ENCODE assay signal across 14 cellular contexts in genomic region chr11:12606597-12606996, GRCh38.
DNase-seq lines count a peak whose midpoint lies in the region; ATAC-seq and TF ChIP-seq lines count a peak whose summit lies in the region.
"Had no signal": no experiment of that assay in that cellular context is flagged by ENCODE, and none has a peak within 500 bp of the region (broad histone marks: within the 10 kb centered on the region; RNA-seq: fewer than 3 reads in every experiment).

No MANE protein-coding gene starts in this region.

- H3K56ac ChIP-seq in mesendoderm (ENCODE audit: low read length), result no peak overlapping the region

- no peaks in the 10 kb centered on the region for H3K79me1 ChIP-seq in mesendoderm (ENCODE audit: low read length)

- TF ChIP-seq CTCF in epithelial cell of esophagus (IDR thresholded peaks at IDR 0.05; ENCODE audit: insufficient read depth, low read depth, low read length, missing control alignments) (no peak), breast epithelium (IDR thresholded peaks at IDR 0.05) (no peak)

- peak; percentile 38 for DNase-seq in AG08396 (ENCODE audit: low spot score)
- DNase-seq in M059J (ENCODE audit: low read depth), result peak; percentile 76
- DNase-seq in epithelial cell of esophagus (ENCODE audit: low read depth), result peak; percentile 17
- DNase-seq in mesendoderm, result peak; percentile 46
- no peak for DNase-seq in NCI-H187 (lab: John Stamatoyannopoulos, UW)
- DNase-seq in NCI-H2196 (lab: John Stamatoyannopoulos, UW; ENCODE audit: unreplicated experiment), result no peak
- DNase-seq in breast epithelium (ENCODE audit: low spot score in 2 of 2), result no peak
- DNase-seq: activated effector memory CD4-positive, alpha-beta T cell treated with anti-CD3 and anti-CD28 coated beads, Interleukin-2, amount 50 U/mL, for 16 hours; BE2C; NCI-H1092 treated with DMSO at 0.1 percent for 48 hours; substantia nigra had no signal

- H2BK120ac ChIP-seq in mesendoderm (ENCODE audit: low read depth, low read length), result no peak overlapping the region

- H3K79me2 ChIP-seq in mesendoderm (ENCODE audit: control insufficient read depth, insufficient read depth, low read length), result no peaks in the 10 kb centered on the region

- H3K9me3 ChIP-seq in breast epithelium, result peaks cover 0 to 9% of the 10 kb centered on the region in 2 donors
- H3K9me3 ChIP-seq: BE2C had no signal

- H3K4me2 ChIP-seq in mesendoderm (ENCODE audit: low read length), result no peak overlapping the region

- no peak overlapping the region for H2BK15ac ChIP-seq in mesendoderm (replicated peaks; ENCODE audit: low read depth)

- intact Hi-C loops in breast epithelium (cut with DNase I; ENCODE audit: low total_unique reads), result no loop called here

- H3K27ac ChIP-seq in mesendoderm (ENCODE audit: low read depth, low read length) (no peak overlapping the region), breast epithelium (no peak overlapping the region)
- H3K27ac ChIP-seq: VCaP had no signal

- H3K4ac ChIP-seq in mesendoderm (ENCODE audit: low read depth, low read length), result no peak overlapping the region

- H2AK5ac ChIP-seq in mesendoderm (ENCODE audit: low read length), result no peak overlapping the region

- H3K4me1 ChIP-seq in mesendoderm (ENCODE audit: control insufficient read depth, low read depth, low read length), result no peaks in the 10 kb centered on the region
- H3K4me1 ChIP-seq in breast epithelium, result no peaks in the 10 kb centered on the region

- ATAC-seq in HG03571 (IDR thresholded peaks at IDR 0.05; ENCODE audit: unreplicated experiment), result no peak
- ATAC-seq: GM12878 had no signal

- no peak overlapping the region for H3K9ac ChIP-seq in mesendoderm (ENCODE audit: low read length)

- H4K5ac ChIP-seq in mesendoderm (ENCODE audit: low read length), result no peak overlapping the region

- H2BK5ac ChIP-seq in mesendoderm (ENCODE audit: low read length), result no peak overlapping the region

- H4K8ac ChIP-seq in mesendoderm (ENCODE audit: low read depth, low read length), result no peak overlapping the region

- H3K36me3 ChIP-seq in mesendoderm (ENCODE audit: control insufficient read depth, insufficient read depth, low read length) (no peaks in the 10 kb centered on the region), breast epithelium (no peaks in the 10 kb centered on the region)
- H3K36me3 ChIP-seq: BE2C had no signal

- H3K4me3 ChIP-seq in epithelial cell of esophagus (ENCODE audit: low read length), result no peak overlapping the region
- no peak overlapping the region for H3K4me3 ChIP-seq in mesendoderm (ENCODE audit: low read length)
- no peak overlapping the region for H3K4me3 ChIP-seq in breast epithelium
- H3K4me3 ChIP-seq: GM12878 had no signal

- no peak overlapping the region for H3K18ac ChIP-seq in mesendoderm (ENCODE audit: low read length)

- no CpG with 5 or more reads among the region's 2 CpGs for WGBS in mesendoderm (ENCODE audit: extremely low coverage, insufficient coverage, low lambda C conversion rate)

- TF ChIP-seq POLR2A in breast epithelium (IDR thresholded peaks at IDR 0.05), result no peak

- no peaks in the 10 kb centered on the region for H3K27me3 ChIP-seq in mesendoderm (ENCODE audit: insufficient read depth, low read length, poor library complexity)
- no peaks in the 10 kb centered on the region for H3K27me3 ChIP-seq in breast epithelium
- H3K27me3 ChIP-seq: BE2C had no signal

- no peak overlapping the region for H3K23ac ChIP-seq in mesendoderm (ENCODE audit: low read length)

Comparison
In these comparisons a context has a peak if more than half of its experiments do, and no peak if none do; other contexts are left out.
1. DNase-seq: peak in AG08396 (single experiment), M059J (single experiment), epithelial cell of esophagus (single experiment) and mesendoderm (single experiment); none in NCI-H187 (0 of 2), NCI-H2196 (single experiment) and breast epithelium (0 of 2).